1 cellular context compared by ENCODE assay signal in the genomic region with DNA sequence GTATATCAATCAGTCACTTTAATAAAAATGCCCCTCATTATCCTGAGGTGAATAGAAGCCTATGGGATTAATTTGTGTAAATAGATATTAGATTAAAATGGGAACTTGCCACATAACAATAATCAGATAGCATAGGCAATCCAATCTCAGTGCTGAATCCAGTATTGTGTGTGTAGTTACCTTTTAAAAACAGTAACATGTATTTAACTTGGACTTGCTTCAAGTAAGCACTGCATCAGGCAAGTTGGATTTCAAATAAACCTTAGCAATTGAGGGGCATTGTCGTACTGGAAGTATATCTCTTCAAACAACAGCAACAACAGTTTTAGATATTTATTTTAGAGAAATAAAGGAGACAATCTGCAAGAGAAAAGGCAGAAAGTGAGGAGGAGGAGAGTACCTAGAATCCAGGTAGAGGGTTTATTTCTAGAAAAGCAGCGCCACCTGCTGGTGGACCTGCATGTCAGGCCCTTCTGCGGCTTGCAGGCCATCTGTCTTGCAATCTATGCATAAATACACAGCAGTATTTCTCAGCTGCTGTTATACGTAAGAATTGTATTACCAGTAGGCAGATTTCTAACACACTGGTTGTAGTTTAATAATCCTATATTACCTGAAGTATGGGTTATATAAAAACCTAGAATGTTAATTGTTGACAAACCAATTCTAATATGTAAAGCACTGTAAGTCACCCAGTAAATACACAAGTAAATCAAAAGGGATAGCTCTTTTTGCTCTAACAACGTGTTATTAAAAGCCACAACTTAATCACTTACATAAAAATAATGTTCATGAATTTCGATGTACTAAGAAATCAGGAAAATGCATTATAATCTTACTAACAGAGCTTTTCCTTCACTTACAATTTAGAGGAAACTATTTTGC.
TF ChIP-seq lines count a peak whose summit lies in the region.

No MANE protein-coding gene starts in this region.

TF ChIP-seq in H1, 55 proteins besides CTCF, POLR2A, EP300 and RAD21:
- TF ChIP-seq KDM4A (IDR thresholded peaks at IDR 0.05; ENCODE audit: low read depth, low read length, severe bottlenecking) (no peak), HDAC2 (IDR thresholded peaks at IDR 0.05; ENCODE audit: borderline replicate concordance in 1 of 2, low read depth in 2 of 2, low read length in 2 of 2) (no peak), SP1 (IDR thresholded peaks at IDR 0.05; ENCODE audit: low read depth, low read length) (no peak), TBP (IDR thresholded peaks at IDR 0.05; ENCODE audit: low read depth, low read length) (no peak), SP2 (IDR thresholded peaks at IDR 0.05; ENCODE audit: low read length) (no peak), TEAD4 (IDR thresholded peaks at IDR 0.05; ENCODE audit: low read depth, low read length) (no peak), FOSL1 (IDR thresholded peaks at IDR 0.05; ENCODE audit: insufficient read depth, low read depth, low read length) (no peak), CBX5 (IDR thresholded peaks at IDR 0.05; ENCODE audit: low read depth, low read length) (no peak), JUND (IDR thresholded peaks at IDR 0.05; ENCODE audit: low read length) (no peak)
- TF ChIP-seq, protein P1, sequence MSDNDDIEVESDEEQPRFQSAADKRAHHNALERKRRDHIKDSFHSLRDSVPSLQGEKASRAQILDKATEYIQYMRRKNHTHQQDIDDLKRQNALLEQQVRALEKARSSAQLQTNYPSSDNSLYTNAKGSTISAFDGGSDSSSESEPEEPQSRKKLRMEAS (IDR thresholded peaks at IDR 0.05) = no peak
- TF ChIP-seq, protein P2, sequence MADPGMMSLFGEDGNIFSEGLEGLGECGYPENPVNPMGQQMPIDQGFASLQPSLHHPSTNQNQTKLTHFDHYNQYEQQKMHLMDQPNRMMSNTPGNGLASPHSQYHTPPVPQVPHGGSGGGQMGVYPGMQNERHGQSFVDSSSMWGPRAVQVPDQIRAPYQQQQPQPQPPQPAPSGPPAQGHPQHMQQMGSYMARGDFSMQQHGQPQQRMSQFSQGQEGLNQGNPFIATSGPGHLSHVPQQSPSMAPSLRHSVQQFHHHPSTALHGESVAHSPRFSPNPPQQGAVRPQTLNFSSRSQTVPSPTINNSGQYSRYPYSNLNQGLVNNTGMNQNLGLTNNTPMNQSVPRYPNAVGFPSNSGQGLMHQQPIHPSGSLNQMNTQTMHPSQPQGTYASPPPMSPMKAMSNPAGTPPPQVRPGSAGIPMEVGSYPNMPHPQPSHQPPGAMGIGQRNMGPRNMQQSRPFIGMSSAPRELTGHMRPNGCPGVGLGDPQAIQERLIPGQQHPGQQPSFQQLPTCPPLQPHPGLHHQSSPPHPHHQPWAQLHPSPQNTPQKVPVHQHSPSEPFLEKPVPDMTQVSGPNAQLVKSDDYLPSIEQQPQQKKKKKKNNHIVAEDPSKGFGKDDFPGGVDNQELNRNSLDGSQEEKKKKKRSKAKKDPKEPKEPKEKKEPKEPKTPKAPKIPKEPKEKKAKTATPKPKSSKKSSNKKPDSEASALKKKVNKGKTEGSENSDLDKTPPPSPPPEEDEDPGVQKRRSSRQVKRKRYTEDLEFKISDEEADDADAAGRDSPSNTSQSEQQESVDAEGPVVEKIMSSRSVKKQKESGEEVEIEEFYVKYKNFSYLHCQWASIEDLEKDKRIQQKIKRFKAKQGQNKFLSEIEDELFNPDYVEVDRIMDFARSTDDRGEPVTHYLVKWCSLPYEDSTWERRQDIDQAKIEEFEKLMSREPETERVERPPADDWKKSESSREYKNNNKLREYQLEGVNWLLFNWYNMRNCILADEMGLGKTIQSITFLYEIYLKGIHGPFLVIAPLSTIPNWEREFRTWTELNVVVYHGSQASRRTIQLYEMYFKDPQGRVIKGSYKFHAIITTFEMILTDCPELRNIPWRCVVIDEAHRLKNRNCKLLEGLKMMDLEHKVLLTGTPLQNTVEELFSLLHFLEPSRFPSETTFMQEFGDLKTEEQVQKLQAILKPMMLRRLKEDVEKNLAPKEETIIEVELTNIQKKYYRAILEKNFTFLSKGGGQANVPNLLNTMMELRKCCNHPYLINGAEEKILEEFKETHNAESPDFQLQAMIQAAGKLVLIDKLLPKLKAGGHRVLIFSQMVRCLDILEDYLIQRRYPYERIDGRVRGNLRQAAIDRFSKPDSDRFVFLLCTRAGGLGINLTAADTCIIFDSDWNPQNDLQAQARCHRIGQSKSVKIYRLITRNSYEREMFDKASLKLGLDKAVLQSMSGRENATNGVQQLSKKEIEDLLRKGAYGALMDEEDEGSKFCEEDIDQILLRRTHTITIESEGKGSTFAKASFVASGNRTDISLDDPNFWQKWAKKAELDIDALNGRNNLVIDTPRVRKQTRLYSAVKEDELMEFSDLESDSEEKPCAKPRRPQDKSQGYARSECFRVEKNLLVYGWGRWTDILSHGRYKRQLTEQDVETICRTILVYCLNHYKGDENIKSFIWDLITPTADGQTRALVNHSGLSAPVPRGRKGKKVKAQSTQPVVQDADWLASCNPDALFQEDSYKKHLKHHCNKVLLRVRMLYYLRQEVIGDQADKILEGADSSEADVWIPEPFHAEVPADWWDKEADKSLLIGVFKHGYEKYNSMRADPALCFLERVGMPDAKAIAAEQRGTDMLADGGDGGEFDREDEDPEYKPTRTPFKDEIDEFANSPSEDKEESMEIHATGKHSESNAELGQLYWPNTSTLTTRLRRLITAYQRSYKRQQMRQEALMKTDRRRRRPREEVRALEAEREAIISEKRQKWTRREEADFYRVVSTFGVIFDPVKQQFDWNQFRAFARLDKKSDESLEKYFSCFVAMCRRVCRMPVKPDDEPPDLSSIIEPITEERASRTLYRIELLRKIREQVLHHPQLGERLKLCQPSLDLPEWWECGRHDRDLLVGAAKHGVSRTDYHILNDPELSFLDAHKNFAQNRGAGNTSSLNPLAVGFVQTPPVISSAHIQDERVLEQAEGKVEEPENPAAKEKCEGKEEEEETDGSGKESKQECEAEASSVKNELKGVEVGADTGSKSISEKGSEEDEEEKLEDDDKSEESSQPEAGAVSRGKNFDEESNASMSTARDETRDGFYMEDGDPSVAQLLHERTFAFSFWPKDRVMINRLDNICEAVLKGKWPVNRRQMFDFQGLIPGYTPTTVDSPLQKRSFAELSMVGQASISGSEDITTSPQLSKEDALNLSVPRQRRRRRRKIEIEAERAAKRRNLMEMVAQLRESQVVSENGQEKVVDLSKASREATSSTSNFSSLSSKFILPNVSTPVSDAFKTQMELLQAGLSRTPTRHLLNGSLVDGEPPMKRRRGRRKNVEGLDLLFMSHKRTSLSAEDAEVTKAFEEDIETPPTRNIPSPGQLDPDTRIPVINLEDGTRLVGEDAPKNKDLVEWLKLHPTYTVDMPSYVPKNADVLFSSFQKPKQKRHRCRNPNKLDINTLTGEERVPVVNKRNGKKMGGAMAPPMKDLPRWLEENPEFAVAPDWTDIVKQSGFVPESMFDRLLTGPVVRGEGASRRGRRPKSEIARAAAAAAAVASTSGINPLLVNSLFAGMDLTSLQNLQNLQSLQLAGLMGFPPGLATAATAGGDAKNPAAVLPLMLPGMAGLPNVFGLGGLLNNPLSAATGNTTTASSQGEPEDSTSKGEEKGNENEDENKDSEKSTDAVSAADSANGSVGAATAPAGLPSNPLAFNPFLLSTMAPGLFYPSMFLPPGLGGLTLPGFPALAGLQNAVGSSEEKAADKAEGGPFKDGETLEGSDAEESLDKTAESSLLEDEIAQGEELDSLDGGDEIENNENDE (IDR thresholded peaks at IDR 0.05; ENCODE audit: insufficient replicate concordance, low read length) = no peak
